33 cellular contexts compared by ENCODE assay signal in the genomic region with DNA sequence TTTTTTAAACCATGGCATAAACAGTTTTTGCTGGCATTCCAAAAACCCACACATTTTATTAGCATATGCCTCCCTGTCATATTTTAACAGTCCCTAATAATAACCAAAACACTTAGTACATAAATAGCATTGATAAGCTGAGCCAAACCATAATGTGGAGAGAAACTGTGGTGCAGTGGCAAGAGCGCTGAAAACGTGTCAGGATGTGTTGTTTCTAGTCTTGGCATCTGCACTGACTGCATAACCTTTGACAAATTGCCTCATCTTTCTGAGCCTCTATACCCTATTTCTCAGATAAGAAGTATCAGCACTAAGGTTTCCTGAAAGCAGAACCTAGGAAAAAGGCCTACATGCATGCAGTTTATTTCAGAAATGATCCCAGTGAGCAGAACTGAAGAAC. TPM values are rescaled to one million over a fixed set of nuclear protein-coding genes. Genes with fewer than 3 reads are reported as not detected.
"Had no signal": no experiment of that assay in that cellular context is flagged by ENCODE, and none has a peak within 500 bp of the region (broad histone marks: within the 10 kb centered on the region; RNA-seq: fewer than 3 reads in every experiment).

No MANE protein-coding gene starts in this region.

- H3K9me3 Mint-ChIP-seq: activated T-helper 1 cell treated with anti-CD3 and anti-CD28 coated beads, Interleukin-12 subunit alpha, Interleukin-12 subunit beta, Interleukin-2, Interleukin-4 antibody, amounts not matched to agents 30 ng/mL and 10 ng/mL and 1 ng/mL, durations not matched to agents 14 hours and 24 hours and 36 hours; endodermal cell; mesothelial cell of epicardium; stimulated activated memory B cell treated with anti-CD40 and anti-IgM and Interleukin-4, amounts not matched to agents 10 μg/mL and 1 μg/mL and 100 μg/mL, for 72 hours had no signal

- H3K27ac ChIP-seq: colonic mucosa, gastrocnemius medialis, parathyroid adenoma, stomach, suprapubic skin, tibial nerve had no signal

- H3K36me3 Mint-ChIP-seq: brain; mesothelial cell of epicardium; stimulated activated memory B cell treated with anti-CD40 and anti-IgM and Interleukin-4, amounts not matched to agents 10 μg/mL and 1 μg/mL and 100 μg/mL, for 72 hours had no signal

- ATAC-seq: activated CD8-positive, alpha-beta T cell treated with anti-CD3 and anti-CD28 coated beads, Interleukin-2, amount 10 ng/mL, durations not matched to agents 7 days and 5 days; activated naive CD8-positive, alpha-beta T cell treated with anti-CD3 and anti-CD28 coated beads, Interleukin-2, amount 50 U/mL, for 24 hours; gastrocnemius medialis; left colon; sciatic nerve; stimulated activated memory B cell treated with anti-CD40 and anti-IgM and Interleukin-4, amounts not matched to agents 10 μg/mL and 1 μg/mL and 100 μg/mL, for 72 hours had no signal

- H3K4me3 Mint-ChIP-seq: activated CD8-positive, alpha-beta T cell treated with anti-CD3 and anti-CD28 coated beads, Interleukin-2, amount 10 ng/mL, durations not matched to agents 7 days and 5 days; activated naive CD8-positive, alpha-beta T cell treated with anti-CD3 and anti-CD28 coated beads, Interleukin-2, amount 50 U/mL, for 24 hours; activated T-helper 1 cell treated with anti-CD3 and anti-CD28 coated beads, Interleukin-12 subunit alpha, Interleukin-12 subunit beta, Interleukin-2, Interleukin-4 antibody, amounts not matched to agents 30 ng/mL and 10 ng/mL and 1 ng/mL, durations not matched to agents 14 hours and 24 hours and 36 hours; brain; central memory CD8-positive, alpha-beta T cell; endodermal cell; mesothelial cell of epicardium; nephron; stimulated activated memory B cell treated with anti-CD40 and anti-IgM and Interleukin-4, amounts not matched to agents 10 μg/mL and 1 μg/mL and 100 μg/mL, for 72 hours had no signal

- H3K27me3 Mint-ChIP-seq: activated naive CD8-positive, alpha-beta T cell treated with anti-CD3 and anti-CD28 coated beads, Interleukin-2, amount 50 U/mL, for 24 hours; brain; central memory CD8-positive, alpha-beta T cell had no signal

- H3K27ac Mint-ChIP-seq: activated CD8-positive, alpha-beta T cell treated with anti-CD3 and anti-CD28 coated beads, Interleukin-2, amount 10 ng/mL, durations not matched to agents 7 days and 5 days; activated naive CD8-positive, alpha-beta T cell treated with anti-CD3 and anti-CD28 coated beads, Interleukin-2, amount 50 U/mL, for 24 hours; activated T-helper 1 cell treated with anti-CD3 and anti-CD28 coated beads, Interleukin-12 subunit alpha, Interleukin-12 subunit beta, Interleukin-2, Interleukin-4 antibody, amounts not matched to agents 30 ng/mL and 10 ng/mL and 1 ng/mL, durations not matched to agents 14 hours and 24 hours and 36 hours; endodermal cell; mesothelial cell of epicardium; nephron; stimulated activated memory B cell treated with anti-CD40 and anti-IgM and Interleukin-4, amounts not matched to agents 10 μg/mL and 1 μg/mL and 100 μg/mL, for 72 hours had no signal

- FAIRE-seq: islet of Langerhans, urothelium cell line had no signal

- H3K4me3 ChIP-seq: colonic mucosa, gastrocnemius medialis, smooth muscle cell, stomach, suprapubic skin, tibial nerve had no signal

- H3K27me3 ChIP-seq: colonic mucosa, gastrocnemius medialis, stomach, suprapubic skin, tibial nerve had no signal

- DNase-seq: activated CD4-positive, alpha-beta T cell treated with anti-CD3 and anti-CD28 coated beads for 1 hour; activated CD4-positive, alpha-beta T cell treated with anti-CD3 and anti-CD28 coated beads, Interleukin-2, amount 50 U/mL, for 1 hour; activated CD8-positive, alpha-beta T cell treated with anti-CD3 and anti-CD28 coated beads, Interleukin-2, amount 10 ng/mL, durations not matched to agents 7 days and 5 days; activated gamma-delta T cell; activated naive CD4-positive, alpha-beta T cell treated with anti-CD3 and anti-CD28 coated beads, Interleukin-2, amount 50 U/mL, for 16 hours; activated naive CD8-positive, alpha-beta T cell treated with anti-CD3 and anti-CD28 coated beads, Interleukin-2, amount 50 U/mL, for 24 hours; aorta; colonic mucosa; endodermal cell; gastrocnemius medialis; head of caudate nucleus; left colon; nucleus accumbens; stimulated activated CD4-positive, alpha-beta T cell treated with anti-CD3 and anti-CD28 coated beads, Interleukin-15, amount 100 ng/mL, for 24 hours; stomach; T-helper 9 cell had no signal

- H3K9me3 ChIP-seq: colonic mucosa, gastrocnemius medialis, stomach, suprapubic skin, tibial nerve had no signal

- H3K36me3 ChIP-seq: colonic mucosa, gastrocnemius medialis, stomach, suprapubic skin, tibial nerve had no signal

- H3K4me1 Mint-ChIP-seq: activated naive CD8-positive, alpha-beta T cell treated with anti-CD3 and anti-CD28 coated beads, Interleukin-2, amount 50 U/mL, for 24 hours; brain; central memory CD8-positive, alpha-beta T cell; mesothelial cell of epicardium; nephron; stimulated activated memory B cell treated with anti-CD40 and anti-IgM and Interleukin-4, amounts not matched to agents 10 μg/mL and 1 μg/mL and 100 μg/mL, for 72 hours had no signal

- H3K4me1 ChIP-seq: colonic mucosa, gastrocnemius medialis, parathyroid adenoma, stomach, tibial nerve had no signal

RNA-seq across cellular contexts. Expression of a gene that starts 41.4 kb away (rescaled TPM):
- total RNA-seq: activated CD8-positive, alpha-beta T cell treated with anti-CD3 and anti-CD28 coated beads, Interleukin-2, amount 10 ng/mL, durations not matched to agents 7 days and 5 days; activated T-helper 1 cell treated with anti-CD3 and anti-CD28 coated beads, Interleukin-12 subunit alpha, Interleukin-12 subunit beta, Interleukin-2, Interleukin-4 antibody, amounts not matched to agents 30 ng/mL and 10 ng/mL and 1 ng/mL, durations not matched to agents 14 hours and 24 hours and 36 hours; aorta; epithelial cell of proximal tubule; gastrocnemius medialis; left colon; lung microvascular endothelial cell; pulmonary artery endothelial cell; sciatic nerve; T-helper 1 cell treated with Interleukin-12 subunit alpha and Interleukin-12 subunit beta and Interleukin-4 antibody, amounts not matched to agents 30 ng/mL and 1 ng/mL, for 36 hours; tibial nerve had no signal
